In the genomic region with DNA sequence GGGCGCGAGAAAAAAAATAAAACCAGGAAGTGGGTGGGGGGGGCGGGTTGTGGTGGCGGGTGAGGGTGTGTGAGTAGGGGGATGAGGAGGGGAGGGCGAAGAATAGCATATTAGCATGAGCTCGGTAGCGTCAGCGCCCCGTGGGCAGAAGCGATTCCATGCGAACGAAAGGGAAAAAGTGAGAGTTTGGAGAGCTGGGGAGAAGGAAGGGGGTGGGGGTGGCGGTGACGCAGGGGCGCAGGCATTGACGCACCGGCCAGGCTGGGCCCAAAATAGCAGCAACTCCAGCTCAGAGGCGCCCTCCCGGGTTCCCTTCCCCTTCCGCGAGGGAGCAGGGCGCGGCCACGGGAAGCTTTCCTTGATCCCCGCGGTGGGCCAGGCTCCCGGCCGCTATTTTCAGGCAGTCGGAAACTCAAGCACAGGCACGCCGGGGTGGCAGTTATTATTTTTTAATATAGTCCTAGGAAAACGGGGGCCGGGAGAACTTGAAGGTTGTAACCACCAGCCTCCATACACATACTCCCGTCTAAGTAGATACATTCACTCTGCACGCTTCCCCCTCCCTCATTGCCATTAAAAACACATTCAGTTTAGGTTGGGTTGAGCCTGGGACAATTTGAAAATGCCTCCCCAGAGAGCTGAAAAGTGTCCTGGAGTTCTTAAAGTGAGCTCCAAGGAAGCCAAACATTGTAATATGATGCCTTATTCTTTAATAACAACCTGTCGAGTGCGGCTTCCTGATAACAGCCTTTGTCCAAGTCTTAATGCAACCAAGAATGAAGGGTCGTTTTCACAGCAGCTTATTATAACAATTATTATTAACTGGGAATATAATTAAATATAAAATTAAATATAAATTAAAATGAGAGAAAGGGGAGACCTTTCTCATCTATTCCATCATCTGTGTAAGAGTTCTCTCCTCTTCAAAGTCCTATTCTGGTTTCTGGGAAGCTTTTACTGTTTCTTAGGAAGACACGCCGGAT, we compare ENCODE assay signal across 1 cellular context.
TF ChIP-seq lines count a peak whose summit lies in the region.

No MANE protein-coding gene starts in this region.

TF ChIP-seq in GM23338, 12 proteins besides CTCF, POLR2A, EP300 and RAD21 (continued from another document):
- TF ChIP-seq, protein P1, sequence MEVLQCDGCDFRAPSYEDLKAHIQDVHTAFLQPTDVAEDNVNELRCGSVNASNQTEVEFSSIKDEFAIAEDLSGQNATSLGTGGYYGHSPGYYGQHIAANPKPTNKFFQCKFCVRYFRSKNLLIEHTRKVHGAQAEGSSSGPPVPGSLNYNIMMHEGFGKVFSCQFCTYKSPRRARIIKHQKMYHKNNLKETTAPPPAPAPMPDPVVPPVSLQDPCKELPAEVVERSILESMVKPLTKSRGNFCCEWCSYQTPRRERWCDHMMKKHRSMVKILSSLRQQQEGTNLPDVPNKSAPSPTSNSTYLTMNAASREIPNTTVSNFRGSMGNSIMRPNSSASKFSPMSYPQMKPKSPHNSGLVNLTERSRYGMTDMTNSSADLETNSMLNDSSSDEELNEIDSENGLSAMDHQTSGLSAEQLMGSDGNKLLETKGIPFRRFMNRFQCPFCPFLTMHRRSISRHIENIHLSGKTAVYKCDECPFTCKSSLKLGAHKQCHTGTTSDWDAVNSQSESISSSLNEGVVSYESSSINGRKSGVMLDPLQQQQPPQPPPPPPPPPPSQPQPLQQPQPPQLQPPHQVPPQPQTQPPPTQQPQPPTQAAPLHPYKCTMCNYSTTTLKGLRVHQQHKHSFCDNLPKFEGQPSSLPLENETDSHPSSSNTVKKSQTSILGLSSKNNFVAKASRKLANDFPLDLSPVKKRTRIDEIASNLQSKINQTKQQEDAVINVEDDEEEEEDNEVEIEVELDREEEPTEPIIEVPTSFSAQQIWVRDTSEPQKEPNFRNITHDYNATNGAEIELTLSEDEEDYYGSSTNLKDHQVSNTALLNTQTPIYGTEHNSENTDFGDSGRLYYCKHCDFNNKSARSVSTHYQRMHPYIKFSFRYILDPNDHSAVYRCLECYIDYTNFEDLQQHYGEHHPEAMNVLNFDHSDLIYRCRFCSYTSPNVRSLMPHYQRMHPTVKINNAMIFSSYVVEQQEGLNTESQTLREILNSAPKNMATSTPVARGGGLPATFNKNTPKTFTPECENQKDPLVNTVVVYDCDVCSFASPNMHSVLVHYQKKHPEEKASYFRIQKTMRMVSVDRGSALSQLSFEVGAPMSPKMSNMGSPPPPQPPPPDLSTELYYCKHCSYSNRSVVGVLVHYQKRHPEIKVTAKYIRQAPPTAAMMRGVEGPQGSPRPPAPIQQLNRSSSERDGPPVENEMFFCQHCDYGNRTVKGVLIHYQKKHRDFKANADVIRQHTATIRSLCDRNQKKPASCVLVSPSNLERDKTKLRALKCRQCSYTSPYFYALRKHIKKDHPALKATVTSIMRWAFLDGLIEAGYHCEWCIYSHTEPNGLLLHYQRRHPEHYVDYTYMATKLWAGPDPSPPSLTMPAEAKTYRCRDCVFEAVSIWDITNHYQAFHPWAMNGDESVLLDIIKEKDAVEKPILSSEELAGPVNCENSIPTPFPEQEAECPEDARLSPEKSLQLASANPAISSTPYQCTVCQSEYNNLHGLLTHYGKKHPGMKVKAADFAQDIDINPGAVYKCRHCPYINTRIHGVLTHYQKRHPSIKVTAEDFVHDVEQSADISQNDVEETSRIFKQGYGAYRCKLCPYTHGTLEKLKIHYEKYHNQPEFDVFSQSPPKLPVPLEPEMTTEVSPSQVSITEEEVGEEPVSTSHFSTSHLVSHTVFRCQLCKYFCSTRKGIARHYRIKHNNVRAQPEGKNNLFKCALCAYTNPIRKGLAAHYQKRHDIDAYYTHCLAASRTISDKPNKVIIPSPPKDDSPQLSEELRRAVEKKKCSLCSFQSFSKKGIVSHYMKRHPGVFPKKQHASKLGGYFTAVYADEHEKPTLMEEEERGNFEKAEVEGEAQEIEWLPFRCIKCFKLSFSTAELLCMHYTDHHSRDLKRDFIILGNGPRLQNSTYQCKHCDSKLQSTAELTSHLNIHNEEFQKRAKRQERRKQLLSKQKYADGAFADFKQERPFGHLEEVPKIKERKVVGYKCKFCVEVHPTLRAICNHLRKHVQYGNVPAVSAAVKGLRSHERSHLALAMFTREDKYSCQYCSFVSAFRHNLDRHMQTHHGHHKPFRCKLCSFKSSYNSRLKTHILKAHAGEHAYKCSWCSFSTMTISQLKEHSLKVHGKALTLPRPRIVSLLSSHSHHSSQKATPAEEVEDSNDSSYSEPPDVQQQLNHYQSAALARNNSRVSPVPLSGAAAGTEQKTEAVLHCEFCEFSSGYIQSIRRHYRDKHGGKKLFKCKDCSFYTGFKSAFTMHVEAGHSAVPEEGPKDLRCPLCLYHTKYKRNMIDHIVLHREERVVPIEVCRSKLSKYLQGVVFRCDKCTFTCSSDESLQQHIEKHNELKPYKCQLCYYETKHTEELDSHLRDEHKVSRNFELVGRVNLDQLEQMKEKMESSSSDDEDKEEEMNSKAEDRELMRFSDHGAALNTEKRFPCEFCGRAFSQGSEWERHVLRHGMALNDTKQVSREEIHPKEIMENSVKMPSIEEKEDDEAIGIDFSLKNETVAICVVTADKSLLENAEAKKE (CRISPR knock-in tag; IDR thresholded peaks at IDR 0.05): no peak
- peak; percentile 19 for TF ChIP-seq EZH2 (IDR thresholded peaks at IDR 0.05; ENCODE audit: low read depth, unreplicated experiment)
- no peak for TF ChIP-seq STAT1 (IDR thresholded peaks at IDR 0.05; ENCODE audit: unreplicated experiment)
- TF ChIP-seq ZNF331 (CRISPR knock-in tag; IDR thresholded peaks at IDR 0.05; ENCODE audit: low read depth): no peak
- TF ChIP-seq, protein P2, sequence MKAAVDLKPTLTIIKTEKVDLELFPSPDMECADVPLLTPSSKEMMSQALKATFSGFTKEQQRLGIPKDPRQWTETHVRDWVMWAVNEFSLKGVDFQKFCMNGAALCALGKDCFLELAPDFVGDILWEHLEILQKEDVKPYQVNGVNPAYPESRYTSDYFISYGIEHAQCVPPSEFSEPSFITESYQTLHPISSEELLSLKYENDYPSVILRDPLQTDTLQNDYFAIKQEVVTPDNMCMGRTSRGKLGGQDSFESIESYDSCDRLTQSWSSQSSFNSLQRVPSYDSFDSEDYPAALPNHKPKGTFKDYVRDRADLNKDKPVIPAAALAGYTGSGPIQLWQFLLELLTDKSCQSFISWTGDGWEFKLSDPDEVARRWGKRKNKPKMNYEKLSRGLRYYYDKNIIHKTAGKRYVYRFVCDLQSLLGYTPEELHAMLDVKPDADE (IDR thresholded peaks at IDR 0.05): peak; percentile 33; the same call in 1 of the 2 replicates
- no peak for TF ChIP-seq REST (IDR thresholded peaks at IDR 0.05; ENCODE audit: unreplicated experiment)
- TF ChIP-seq CREB1 (CRISPR knock-in tag; IDR thresholded peaks at IDR 0.05; ENCODE audit: low read depth): peak; percentile 82
- TF ChIP-seq ZNF114 (CRISPR knock-in tag; IDR thresholded peaks at IDR 0.05): no peak
- TF ChIP-seq JUNB (IDR thresholded peaks at IDR 0.05; ENCODE audit: unreplicated experiment): no peak
- no peak for TF ChIP-seq NANOG (IDR thresholded peaks at IDR 0.05; ENCODE audit: borderline replicate concordance)
- TF ChIP-seq POLR2AphosphoS5 (IDR thresholded peaks at IDR 0.05; ENCODE audit: low read depth): no peak
